Comparison of ENCODE assay signal across 30 cellular contexts in genomic region chr6:6611486-6611885, GRCh38. TPM values are rescaled to one million over a fixed set of nuclear protein-coding genes. Genes with fewer than 3 reads are reported as not detected.
A peak's percentile ranks its signal among the peaks of the same experiment; 100 is the strongest.
DNase-seq lines count a peak whose midpoint lies in the region; ATAC-seq and TF ChIP-seq lines count a peak whose summit lies in the region.
"Had no signal": no experiment of that assay in that cellular context is flagged by ENCODE, and none has a peak within 500 bp of the region (broad histone marks: within the 10 kb centered on the region; RNA-seq: fewer than 3 reads in every experiment).

No MANE protein-coding gene starts in this region.

- DNase-seq in T-helper 2 cell treated with Interferon-gamma antibody and Interleukin-4, amounts not matched to agents 5 μg/mL and 100 μg/mL, for 36 hours (ENCODE audit: low spot score): no peak
- DNase-seq in T-helper 2 cell (no peak), natural killer cell (no peak), hippocampal formation (lab: John Stamatoyannopoulos, UW) (no peak)
- no peak for DNase-seq in natural killer cell treated with Interleukin-12 subunit alpha and Interleukin-12 subunit beta and Interleukin-15 and Interleukin-18, amount 100 ng/mL, for 72 hours (ENCODE audit: low spot score)
- no peak for DNase-seq in activated CD8-positive, alpha-beta T cell treated with anti-CD3 and anti-CD28 coated beads, Interleukin-2, amount 10 ng/mL, durations not matched to agents 7 days and 5 days
- DNase-seq in activated effector memory CD4-positive, alpha-beta T cell treated with anti-CD3 and anti-CD28 coated beads, Interleukin-2, amount 50 U/mL, for 16 hours: no peak
- DNase-seq: 8988T; activated naive CD4-positive, alpha-beta T cell treated with anti-CD3 and anti-CD28 coated beads, Interleukin-2, amount 50 U/mL, for 16 hours; activated T-cell treated with anti-CD3 and anti-CD28 coated beads, Interleukin-2, amount 50 U/mL, for 4 hours; cortex of kidney; DMS 273 treated with DMSO at 0.1 percent for 48 hours; effector memory CD4-positive, alpha-beta T cell; EL; left colon; mucosa of descending colon; NCI-H1048; NCI-H1694 treated with DMSO at 0.1 percent for 48 hours; NCI-H446 treated with DMSO at 0.1 percent for 48 hours; NCI-H82; ovary; SIG-M5; stimulated activated naive CD4-positive, alpha-beta T cell treated with Interleukin-2 at 50 U/mL for 16 hours; testis; uterus had no signal

- H3K4me3 Mint-ChIP-seq in T-helper 2 cell treated with Interferon-gamma antibody and Interleukin-4, amounts not matched to agents 5 μg/mL and 100 μg/mL, for 36 hours: peak overlapping the region; percentile 52
- H3K4me3 Mint-ChIP-seq in natural killer cell: peak overlapping the region; percentile 39
- no peak overlapping the region for H3K4me3 Mint-ChIP-seq in natural killer cell treated with Interleukin-12 subunit alpha and Interleukin-12 subunit beta and Interleukin-15 and Interleukin-18, amount 100 ng/mL, for 72 hours
- no peak overlapping the region for H3K4me3 Mint-ChIP-seq in activated CD8-positive, alpha-beta T cell treated with anti-CD3 and anti-CD28 coated beads, Interleukin-2, amount 10 ng/mL, durations not matched to agents 7 days and 5 days
- no peak overlapping the region for H3K4me3 Mint-ChIP-seq in stimulated activated memory B cell treated with anti-CD40 and anti-IgM and Interleukin-4, amounts not matched to agents 10 μg/mL and 1 μg/mL and 100 μg/mL, for 72 hours
- H3K4me3 Mint-ChIP-seq: activated T-cell treated with anti-CD3 and anti-CD28 coated beads, Interleukin-2, amount 50 U/mL, for 4 hours; neural crest cell had no signal

- H3K27me3 Mint-ChIP-seq in T-helper 2 cell treated with Interferon-gamma antibody and Interleukin-4, amounts not matched to agents 5 μg/mL and 100 μg/mL, for 36 hours (ENCODE audit: low read depth): no peaks in the 10 kb centered on the region
- no peaks in the 10 kb centered on the region for H3K27me3 Mint-ChIP-seq in natural killer cell (ENCODE audit: low read depth in 2 of 2)
- peaks cover 0 to 2% of the 10 kb centered on the region in 2 donors for H3K27me3 Mint-ChIP-seq in natural killer cell treated with Interleukin-12 subunit alpha and Interleukin-12 subunit beta and Interleukin-15 and Interleukin-18, amount 100 ng/mL, for 72 hours
- no peaks in the 10 kb centered on the region for H3K27me3 Mint-ChIP-seq in activated CD8-positive, alpha-beta T cell treated with anti-CD3 and anti-CD28 coated beads, Interleukin-2, amount 10 ng/mL, durations not matched to agents 7 days and 5 days (ENCODE audit: low read depth)
- no peaks in the 10 kb centered on the region for H3K27me3 Mint-ChIP-seq in stimulated activated memory B cell treated with anti-CD40 and anti-IgM and Interleukin-4, amounts not matched to agents 10 μg/mL and 1 μg/mL and 100 μg/mL, for 72 hours

- peaks cover 56% of the 10 kb centered on the region for H3K4me1 Mint-ChIP-seq in T-helper 2 cell treated with Interferon-gamma antibody and Interleukin-4, amounts not matched to agents 5 μg/mL and 100 μg/mL, for 36 hours (ENCODE audit: low read depth)
- H3K4me1 Mint-ChIP-seq in natural killer cell: peaks cover 47 to 48% of the 10 kb centered on the region in 2 donors
- H3K4me1 Mint-ChIP-seq in natural killer cell treated with Interleukin-12 subunit alpha and Interleukin-12 subunit beta and Interleukin-15 and Interleukin-18, amount 100 ng/mL, for 72 hours (ENCODE audit: low read depth in 2 of 2): peaks cover 33 to 37% of the 10 kb centered on the region in 2 donors
- H3K4me1 Mint-ChIP-seq in activated CD8-positive, alpha-beta T cell treated with anti-CD3 and anti-CD28 coated beads, Interleukin-2, amount 10 ng/mL, durations not matched to agents 7 days and 5 days (ENCODE audit: low read depth): peaks cover 76% of the 10 kb centered on the region
- H3K4me1 Mint-ChIP-seq in stimulated activated memory B cell treated with anti-CD40 and anti-IgM and Interleukin-4, amounts not matched to agents 10 μg/mL and 1 μg/mL and 100 μg/mL, for 72 hours: peaks cover 56% of the 10 kb centered on the region

- CTCF ChIA-PET in activated CD8-positive, alpha-beta T cell treated with anti-CD3 and anti-CD28 coated beads, Interleukin-2, amount 10 ng/mL, durations not matched to agents 7 days and 5 days (lab: Charles Lee): interaction anchor here (1.2 kb wide), 1 partner anchor 30 kb away, joined by 3 read pairs; no protein-coding TSS in a partner anchor

- peaks cover 17% of the 10 kb centered on the region for H3K36me3 Mint-ChIP-seq in T-helper 2 cell treated with Interferon-gamma antibody and Interleukin-4, amounts not matched to agents 5 μg/mL and 100 μg/mL, for 36 hours (ENCODE audit: low read depth)
- H3K36me3 Mint-ChIP-seq in natural killer cell: no peaks in the 10 kb centered on the region
- no peaks in the 10 kb centered on the region for H3K36me3 Mint-ChIP-seq in natural killer cell treated with Interleukin-12 subunit alpha and Interleukin-12 subunit beta and Interleukin-15 and Interleukin-18, amount 100 ng/mL, for 72 hours
- peaks cover 40% of the 10 kb centered on the region for H3K36me3 Mint-ChIP-seq in activated CD8-positive, alpha-beta T cell treated with anti-CD3 and anti-CD28 coated beads, Interleukin-2, amount 10 ng/mL, durations not matched to agents 7 days and 5 days (ENCODE audit: low read depth)
- peaks cover 27% of the 10 kb centered on the region for H3K36me3 Mint-ChIP-seq in stimulated activated memory B cell treated with anti-CD40 and anti-IgM and Interleukin-4, amounts not matched to agents 10 μg/mL and 1 μg/mL and 100 μg/mL, for 72 hours

- peak overlapping the region; percentile 42 for H3K27ac Mint-ChIP-seq in T-helper 2 cell treated with Interferon-gamma antibody and Interleukin-4, amounts not matched to agents 5 μg/mL and 100 μg/mL, for 36 hours
- H3K27ac Mint-ChIP-seq in natural killer cell: peak overlapping the region; percentile 83 to 84
- no peak overlapping the region for H3K27ac Mint-ChIP-seq in natural killer cell treated with Interleukin-12 subunit alpha and Interleukin-12 subunit beta and Interleukin-15 and Interleukin-18, amount 100 ng/mL, for 72 hours
- peak overlapping the region; percentile 96 for H3K27ac Mint-ChIP-seq in activated CD8-positive, alpha-beta T cell treated with anti-CD3 and anti-CD28 coated beads, Interleukin-2, amount 10 ng/mL, durations not matched to agents 7 days and 5 days
- H3K27ac Mint-ChIP-seq in stimulated activated memory B cell treated with anti-CD40 and anti-IgM and Interleukin-4, amounts not matched to agents 10 μg/mL and 1 μg/mL and 100 μg/mL, for 72 hours: peak overlapping the region; percentile 80

- POLR2A ChIA-PET in activated CD8-positive, alpha-beta T cell treated with anti-CD3 and anti-CD28 coated beads, Interleukin-2, amount 10 ng/mL, durations not matched to agents 7 days and 5 days (lab: Charles Lee): interaction anchor here (1.1 kb wide), 1 partner anchor 44 kb away, joined by 3 read pairs; no protein-coding TSS in a partner anchor

- intact Hi-C loops in natural killer cell (cut with micrococcal nuclease): no loop called here

- TF ChIP-seq CTCF in natural killer cell (IDR thresholded peaks at IDR 0.05): no peak

- H3K9me3 Mint-ChIP-seq in T-helper 2 cell treated with Interferon-gamma antibody and Interleukin-4, amounts not matched to agents 5 μg/mL and 100 μg/mL, for 36 hours: peaks cover 5% of the 10 kb centered on the region
- H3K9me3 Mint-ChIP-seq in natural killer cell: no peaks in the 10 kb centered on the region
- H3K9me3 Mint-ChIP-seq in natural killer cell treated with Interleukin-12 subunit alpha and Interleukin-12 subunit beta and Interleukin-15 and Interleukin-18, amount 100 ng/mL, for 72 hours: no peaks in the 10 kb centered on the region
- peaks cover 11% of the 10 kb centered on the region for H3K9me3 Mint-ChIP-seq in activated CD8-positive, alpha-beta T cell treated with anti-CD3 and anti-CD28 coated beads, Interleukin-2, amount 10 ng/mL, durations not matched to agents 7 days and 5 days (ENCODE audit: insufficient read depth)
- no peaks in the 10 kb centered on the region for H3K9me3 Mint-ChIP-seq in stimulated activated memory B cell treated with anti-CD40 and anti-IgM and Interleukin-4, amounts not matched to agents 10 μg/mL and 1 μg/mL and 100 μg/mL, for 72 hours
- H3K9me3 Mint-ChIP-seq: activated T-cell treated with anti-CD3 and anti-CD28 coated beads, Interleukin-2, amount 50 U/mL, for 4 hours had no signal

- no peak for ATAC-seq in natural killer cell
- ATAC-seq in natural killer cell treated with Interleukin-12 subunit alpha and Interleukin-12 subunit beta and Interleukin-15 and Interleukin-18, amount 100 ng/mL, for 72 hours: no peak
- no peak for ATAC-seq in activated CD8-positive, alpha-beta T cell treated with anti-CD3 and anti-CD28 coated beads, Interleukin-2, amount 10 ng/mL, durations not matched to agents 7 days and 5 days
- ATAC-seq in stimulated activated memory B cell treated with anti-CD40 and anti-IgM and Interleukin-4, amounts not matched to agents 10 μg/mL and 1 μg/mL and 100 μg/mL, for 72 hours: no peak
- ATAC-seq: activated T-cell treated with anti-CD3 and anti-CD28 coated beads, Interleukin-2, amount 50 U/mL, for 4 hours; left colon; mucosa of descending colon had no signal

RNA-seq across cellular contexts. Expression of gene LY86, which starts 23.0 kb away (rescaled TPM):
- 1 to 10 TPM; 2.0 to 5.1 (median 2.2) TPM for total RNA-seq in natural killer cell
- total RNA-seq in natural killer cell treated with Interleukin-12 subunit alpha and Interleukin-12 subunit beta and Interleukin-15 and Interleukin-18, amount 100 ng/mL, for 72 hours: under 1 TPM in 1 of 2 donors, not detected in 1; 0.61 TPM
- 1 to 10 TPM; 1.9 to 2.9 TPM for total RNA-seq in activated CD8-positive, alpha-beta T cell treated with anti-CD3 and anti-CD28 coated beads, Interleukin-2, amount 10 ng/mL, durations not matched to agents 7 days and 5 days
- total RNA-seq: ascending aorta, H4, lung microvascular endothelial cell, neural crest cell had no signal

Comparison
In these comparisons a context has a peak if more than half of its experiments do, and no peak if none do; other contexts are left out.
1. H3K27ac Mint-ChIP-seq: peak in T-helper 2 cell treated with Interferon-gamma antibody and Interleukin-4, amounts not matched to agents 5 μg/mL and 100 μg/mL, for 36 hours (single experiment), natural killer cell (2 of 2), activated CD8-positive, alpha-beta T cell treated with anti-CD3 and anti-CD28 coated beads, Interleukin-2, amount 10 ng/mL, durations not matched to agents 7 days and 5 days (single experiment) and stimulated activated memory B cell treated with anti-CD40 and anti-IgM and Interleukin-4, amounts not matched to agents 10 μg/mL and 1 μg/mL and 100 μg/mL, for 72 hours (single experiment); none in natural killer cell treated with Interleukin-12 subunit alpha and Interleukin-12 subunit beta and Interleukin-15 and Interleukin-18, amount 100 ng/mL, for 72 hours (0 of 2).
2. H3K4me3 Mint-ChIP-seq: peak in T-helper 2 cell treated with Interferon-gamma antibody and Interleukin-4, amounts not matched to agents 5 μg/mL and 100 μg/mL, for 36 hours (single experiment) and natural killer cell (single experiment); none in natural killer cell treated with Interleukin-12 subunit alpha and Interleukin-12 subunit beta and Interleukin-15 and Interleukin-18, amount 100 ng/mL, for 72 hours (single experiment), activated CD8-positive, alpha-beta T cell treated with anti-CD3 and anti-CD28 coated beads, Interleukin-2, amount 10 ng/mL, durations not matched to agents 7 days and 5 days (single experiment) and stimulated activated memory B cell treated with anti-CD40 and anti-IgM and Interleukin-4, amounts not matched to agents 10 μg/mL and 1 μg/mL and 100 μg/mL, for 72 hours (single experiment).